In genomic region chr6:111623046-111623718, GRCh38 we compare ENCODE assay signal across 18 cellular contexts. TPM values are rescaled to one million over a fixed set of nuclear protein-coding genes. Genes with fewer than 3 reads are reported as not detected.
DNase-seq lines count a peak whose midpoint lies in the region; ATAC-seq and TF ChIP-seq lines count a peak whose summit lies in the region.
"Had no signal": no experiment of that assay in that cellular context is flagged by ENCODE, and none has a peak within 500 bp of the region (broad histone marks: within the 10 kb centered on the region; RNA-seq: fewer than 3 reads in every experiment).

No MANE protein-coding gene starts in this region.

- H3K4me1 Mint-ChIP-seq in GM23338, result peaks cover 14% of the 10 kb centered on the region
- H3K4me1 Mint-ChIP-seq: CD4-positive, CD25-positive, alpha-beta regulatory T cell had no signal

- H3K36me3 Mint-ChIP-seq in GM23338 (ENCODE audit: low read depth), result no peaks in the 10 kb centered on the region
- H3K36me3 Mint-ChIP-seq: CD4-positive, CD25-positive, alpha-beta regulatory T cell had no signal

- H3K27ac ChIP-seq in GM23338 (ENCODE audit: low read depth) (no peak overlapping the region), mesodermal cell (ENCODE audit: low read depth, low read length, severe bottlenecking) (peak overlapping the region; percentile 23)

- peaks cover 8% of the 10 kb centered on the region for H3K27me3 Mint-ChIP-seq in GM23338 (ENCODE audit: insufficient read depth, low read depth, poor library complexity)

- H3K4me3 ChIP-seq in BE2C (ENCODE audit: low read depth, low read length), result no peak overlapping the region
- no peak overlapping the region for H3K4me3 ChIP-seq in GM23338
- H3K4me3 ChIP-seq in mesodermal cell (ENCODE audit: extremely low read depth, insufficient read depth, low read length, poor library complexity, severe bottlenecking), result no peak overlapping the region
- H3K4me3 ChIP-seq: HAP-1 had no signal

- H3F3A ChIP-seq in GM23338 (replicated peaks; ENCODE audit: low read depth), result 0 out of 2 replicates have a peak, but pooled peaks cover 2% of the 10 kb centered on the region

- H3K9me3 ChIP-seq in BE2C, result no peaks in the 10 kb centered on the region; the same call in 1 of the 2 replicates
- no peaks in the 10 kb centered on the region for H3K9me3 ChIP-seq in mesodermal cell (ENCODE audit: control insufficient read depth, low read length)
- H3K9me3 ChIP-seq: Caco-2, HAP-1 had no signal

- no peaks in the 10 kb centered on the region for H3K9me3 Mint-ChIP-seq in GM23338

- H2AFZ ChIP-seq in GM23338, result peak overlapping the region; percentile 59

- H3K36me3 ChIP-seq in BE2C (no peaks in the 10 kb centered on the region), GM23338 (ENCODE audit: insufficient read depth) (no peaks in the 10 kb centered on the region), mesodermal cell (ENCODE audit: control insufficient read depth, insufficient read depth, low read length) (no peaks in the 10 kb centered on the region)
- H3K36me3 ChIP-seq: HAP-1 had no signal

- 84 to 100% methylated on average over 4 to 7 of the region's 9 CpGs for WGBS in mesodermal cell (ENCODE audit: insufficient coverage in 2 of 2), 2 experiments

- H3K27me3 ChIP-seq in BE2C (no peaks in the 10 kb centered on the region), GM23338 (ENCODE audit: insufficient read depth) (no peaks in the 10 kb centered on the region)

- no peaks in the 10 kb centered on the region for H3K79me2 ChIP-seq in GM23338 (replicated peaks; ENCODE audit: insufficient read depth)

- DNase-seq in BE2C, result peak; percentile 30
- no peak for DNase-seq in GM23338 (ENCODE audit: low spot score)
- DNase-seq in dermis blood vessel endothelial cell, result peak; percentile 27
- DNase-seq in NCI-H1436 treated with DMSO at 0.1 percent for 48 hours (lab: John Stamatoyannopoulos, UW), result no peak
- DNase-seq in NCI-H1417 (lab: John Stamatoyannopoulos, UW), result no peak
- DNase-seq in DMS53 (lab: John Stamatoyannopoulos, UW), result no peak
- DNase-seq: Caco-2; CD4-positive, CD25-positive, alpha-beta regulatory T cell; KG1; NCI-H1048; NCI-H1694 treated with DMSO at 0.1 percent for 48 hours; NCI-H2107; NCI-H226; NCI-H524 treated with DMSO at 0.1 percent for 48 hours; SHP77 had no signal

- no peak overlapping the region for H3K27ac Mint-ChIP-seq in GM23338
- H3K27ac Mint-ChIP-seq: CD4-positive, CD25-positive, alpha-beta regulatory T cell had no signal

- H3K4me2 ChIP-seq in GM23338, result no peak overlapping the region

- TF ChIP-seq CTCF in BE2C (IDR thresholded peaks at IDR 0.05; ENCODE audit: low read depth, low read length) (no peak), GM23338 (conservative IDR thresholded peaks at IDR 0.05; ENCODE audit: low read depth in 2 of 2) (no peak)

- H3K4me1 ChIP-seq in BE2C (no peaks in the 10 kb centered on the region), GM23338 (ENCODE audit: insufficient read depth) (0 out of 2 replicates have a peak, but pooled peaks cover 4% of the 10 kb centered on the region), mesodermal cell (ENCODE audit: control insufficient read depth, insufficient read depth, low read length, poor library complexity, severe bottlenecking) (peaks cover 12% of the 10 kb centered on the region)
- H3K4me1 ChIP-seq: Caco-2 had no signal

- H4K20me1 ChIP-seq in GM23338 (replicated peaks; ENCODE audit: insufficient read depth), result no peaks in the 10 kb centered on the region

- no peak overlapping the region for H3K4me3 Mint-ChIP-seq in GM23338
- H3K4me3 Mint-ChIP-seq: CD4-positive, CD25-positive, alpha-beta regulatory T cell had no signal

- no peak for ATAC-seq in GM23338
- ATAC-seq: SK-N-SH treated with all-trans-retinoic acid at 6 μM for 48 hours had no signal

- no peaks in the 10 kb centered on the region for H3K9me2 ChIP-seq in GM23338 (ENCODE audit: insufficient read depth)

TF ChIP-seq in GM23338, 12 proteins besides CTCF, POLR2A, EP300 and RAD21:
- TF ChIP-seq, protein P1, sequence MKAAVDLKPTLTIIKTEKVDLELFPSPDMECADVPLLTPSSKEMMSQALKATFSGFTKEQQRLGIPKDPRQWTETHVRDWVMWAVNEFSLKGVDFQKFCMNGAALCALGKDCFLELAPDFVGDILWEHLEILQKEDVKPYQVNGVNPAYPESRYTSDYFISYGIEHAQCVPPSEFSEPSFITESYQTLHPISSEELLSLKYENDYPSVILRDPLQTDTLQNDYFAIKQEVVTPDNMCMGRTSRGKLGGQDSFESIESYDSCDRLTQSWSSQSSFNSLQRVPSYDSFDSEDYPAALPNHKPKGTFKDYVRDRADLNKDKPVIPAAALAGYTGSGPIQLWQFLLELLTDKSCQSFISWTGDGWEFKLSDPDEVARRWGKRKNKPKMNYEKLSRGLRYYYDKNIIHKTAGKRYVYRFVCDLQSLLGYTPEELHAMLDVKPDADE (IDR thresholded peaks at IDR 0.05), result no peak
- no peak for TF ChIP-seq NANOG (IDR thresholded peaks at IDR 0.05; ENCODE audit: borderline replicate concordance)
- TF ChIP-seq EZH2phosphoT487 (IDR thresholded peaks at IDR 0.05; ENCODE audit: unreplicated experiment), result no peak
- TF ChIP-seq ZNF114 (CRISPR knock-in tag; IDR thresholded peaks at IDR 0.05), result no peak
- TF ChIP-seq, protein P2, sequence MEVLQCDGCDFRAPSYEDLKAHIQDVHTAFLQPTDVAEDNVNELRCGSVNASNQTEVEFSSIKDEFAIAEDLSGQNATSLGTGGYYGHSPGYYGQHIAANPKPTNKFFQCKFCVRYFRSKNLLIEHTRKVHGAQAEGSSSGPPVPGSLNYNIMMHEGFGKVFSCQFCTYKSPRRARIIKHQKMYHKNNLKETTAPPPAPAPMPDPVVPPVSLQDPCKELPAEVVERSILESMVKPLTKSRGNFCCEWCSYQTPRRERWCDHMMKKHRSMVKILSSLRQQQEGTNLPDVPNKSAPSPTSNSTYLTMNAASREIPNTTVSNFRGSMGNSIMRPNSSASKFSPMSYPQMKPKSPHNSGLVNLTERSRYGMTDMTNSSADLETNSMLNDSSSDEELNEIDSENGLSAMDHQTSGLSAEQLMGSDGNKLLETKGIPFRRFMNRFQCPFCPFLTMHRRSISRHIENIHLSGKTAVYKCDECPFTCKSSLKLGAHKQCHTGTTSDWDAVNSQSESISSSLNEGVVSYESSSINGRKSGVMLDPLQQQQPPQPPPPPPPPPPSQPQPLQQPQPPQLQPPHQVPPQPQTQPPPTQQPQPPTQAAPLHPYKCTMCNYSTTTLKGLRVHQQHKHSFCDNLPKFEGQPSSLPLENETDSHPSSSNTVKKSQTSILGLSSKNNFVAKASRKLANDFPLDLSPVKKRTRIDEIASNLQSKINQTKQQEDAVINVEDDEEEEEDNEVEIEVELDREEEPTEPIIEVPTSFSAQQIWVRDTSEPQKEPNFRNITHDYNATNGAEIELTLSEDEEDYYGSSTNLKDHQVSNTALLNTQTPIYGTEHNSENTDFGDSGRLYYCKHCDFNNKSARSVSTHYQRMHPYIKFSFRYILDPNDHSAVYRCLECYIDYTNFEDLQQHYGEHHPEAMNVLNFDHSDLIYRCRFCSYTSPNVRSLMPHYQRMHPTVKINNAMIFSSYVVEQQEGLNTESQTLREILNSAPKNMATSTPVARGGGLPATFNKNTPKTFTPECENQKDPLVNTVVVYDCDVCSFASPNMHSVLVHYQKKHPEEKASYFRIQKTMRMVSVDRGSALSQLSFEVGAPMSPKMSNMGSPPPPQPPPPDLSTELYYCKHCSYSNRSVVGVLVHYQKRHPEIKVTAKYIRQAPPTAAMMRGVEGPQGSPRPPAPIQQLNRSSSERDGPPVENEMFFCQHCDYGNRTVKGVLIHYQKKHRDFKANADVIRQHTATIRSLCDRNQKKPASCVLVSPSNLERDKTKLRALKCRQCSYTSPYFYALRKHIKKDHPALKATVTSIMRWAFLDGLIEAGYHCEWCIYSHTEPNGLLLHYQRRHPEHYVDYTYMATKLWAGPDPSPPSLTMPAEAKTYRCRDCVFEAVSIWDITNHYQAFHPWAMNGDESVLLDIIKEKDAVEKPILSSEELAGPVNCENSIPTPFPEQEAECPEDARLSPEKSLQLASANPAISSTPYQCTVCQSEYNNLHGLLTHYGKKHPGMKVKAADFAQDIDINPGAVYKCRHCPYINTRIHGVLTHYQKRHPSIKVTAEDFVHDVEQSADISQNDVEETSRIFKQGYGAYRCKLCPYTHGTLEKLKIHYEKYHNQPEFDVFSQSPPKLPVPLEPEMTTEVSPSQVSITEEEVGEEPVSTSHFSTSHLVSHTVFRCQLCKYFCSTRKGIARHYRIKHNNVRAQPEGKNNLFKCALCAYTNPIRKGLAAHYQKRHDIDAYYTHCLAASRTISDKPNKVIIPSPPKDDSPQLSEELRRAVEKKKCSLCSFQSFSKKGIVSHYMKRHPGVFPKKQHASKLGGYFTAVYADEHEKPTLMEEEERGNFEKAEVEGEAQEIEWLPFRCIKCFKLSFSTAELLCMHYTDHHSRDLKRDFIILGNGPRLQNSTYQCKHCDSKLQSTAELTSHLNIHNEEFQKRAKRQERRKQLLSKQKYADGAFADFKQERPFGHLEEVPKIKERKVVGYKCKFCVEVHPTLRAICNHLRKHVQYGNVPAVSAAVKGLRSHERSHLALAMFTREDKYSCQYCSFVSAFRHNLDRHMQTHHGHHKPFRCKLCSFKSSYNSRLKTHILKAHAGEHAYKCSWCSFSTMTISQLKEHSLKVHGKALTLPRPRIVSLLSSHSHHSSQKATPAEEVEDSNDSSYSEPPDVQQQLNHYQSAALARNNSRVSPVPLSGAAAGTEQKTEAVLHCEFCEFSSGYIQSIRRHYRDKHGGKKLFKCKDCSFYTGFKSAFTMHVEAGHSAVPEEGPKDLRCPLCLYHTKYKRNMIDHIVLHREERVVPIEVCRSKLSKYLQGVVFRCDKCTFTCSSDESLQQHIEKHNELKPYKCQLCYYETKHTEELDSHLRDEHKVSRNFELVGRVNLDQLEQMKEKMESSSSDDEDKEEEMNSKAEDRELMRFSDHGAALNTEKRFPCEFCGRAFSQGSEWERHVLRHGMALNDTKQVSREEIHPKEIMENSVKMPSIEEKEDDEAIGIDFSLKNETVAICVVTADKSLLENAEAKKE (CRISPR knock-in tag; IDR thresholded peaks at IDR 0.05), result no peak
- no peak for TF ChIP-seq EZH2 (IDR thresholded peaks at IDR 0.05; ENCODE audit: low read depth, unreplicated experiment)
TF ChIP-seq in GM23338: peak in this region for 0.

RNA-seq across cellular contexts. Expression of gene TRAF3IP2, which starts 17.5 kb away (rescaled TPM):
- 71.3 TPM for polyA plus RNA-seq in BE2C (2012; ENCODE audit: insufficient read depth, insufficient read length, low read depth)
- 29.5 and 34.0 TPM in 2 replicates for total RNA-seq in GM23338 (2014; rRNA removed; shearing (Covaris generic))
- 22.2 and 23.8 TPM in 2 replicates for polyA plus RNA-seq in GM23338 (2016; fragmentation: Nextera tagmentation; extraction: Ambion mirVana)
- total RNA-seq in dermis blood vessel endothelial cell, result 16.5 and 17.3 TPM in 2 replicates
- 10.9 TPM for polyA plus RNA-seq in mesodermal cell (2013, experiment 1 of 2)
- 8.2 TPM for polyA plus RNA-seq in mesodermal cell (2013, experiment 2 of 2)

Comparison
In these comparisons a context has a peak if more than half of its experiments do, and no peak if none do; other contexts are left out.
1. DNase-seq: peak in BE2C (single experiment) and dermis blood vessel endothelial cell (single experiment); none in GM23338 (single experiment), NCI-H1436 treated with DMSO at 0.1 percent for 48 hours (single experiment), NCI-H1417 (0 of 3) and DMS53 (single experiment).